Comparison of ENCODE assay signal across 8 cellular contexts in the genomic region with DNA sequence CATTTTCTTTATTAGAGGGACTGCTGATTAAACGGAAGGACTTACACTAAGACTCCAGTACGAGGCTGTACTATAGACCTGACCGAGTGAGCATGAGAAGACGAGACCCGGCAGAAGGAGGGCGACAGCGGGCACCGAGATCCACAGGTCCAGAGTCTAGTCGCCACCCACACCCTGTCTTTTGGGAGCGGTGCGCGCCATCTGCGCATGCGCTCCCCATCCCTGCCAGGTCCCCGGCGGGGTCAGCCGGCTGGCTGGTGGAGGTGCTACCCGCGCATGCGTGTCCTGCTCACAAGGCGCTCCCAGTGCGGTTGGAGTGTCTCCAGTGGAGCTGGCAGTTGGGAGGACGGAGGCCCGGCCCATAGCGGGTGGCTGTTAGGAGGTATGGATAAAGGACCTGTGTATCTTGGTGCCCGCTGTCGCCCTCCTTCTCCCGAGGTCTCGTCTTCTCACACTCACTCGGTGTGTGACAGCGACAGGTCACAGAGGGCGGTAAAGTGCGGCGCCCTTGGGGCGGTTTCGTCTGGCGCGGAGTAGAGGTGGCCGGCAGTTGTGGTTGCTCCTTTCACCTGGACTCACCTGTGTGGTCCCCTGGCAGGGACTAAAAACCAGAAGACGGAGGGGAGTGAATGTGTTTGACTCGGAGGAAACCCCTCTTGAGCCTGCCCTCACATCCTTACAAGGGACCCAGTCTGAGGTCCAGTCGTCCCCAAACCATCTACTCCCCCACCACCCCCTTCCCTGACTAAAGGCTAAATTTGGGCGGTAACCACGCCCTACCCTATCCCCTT. TPM values are rescaled to one million over a fixed set of nuclear protein-coding genes. Genes with fewer than 3 reads are reported as not detected.
DNase-seq lines count a peak whose midpoint lies in the region; ATAC-seq, FAIRE-seq and TF ChIP-seq lines count a peak whose summit lies in the region.

No MANE protein-coding gene starts in this region.

- H3K9me3 ChIP-seq in kidney (ENCODE audit: control insufficient read depth in 1 of 2, low read length in 2 of 2) = no peaks in the 10 kb centered on the region

- peak; percentile 58 for DNase-seq in NCI-H2171 (lab: John Stamatoyannopoulos, UW)
- DNase-seq in central memory CD4-positive, alpha-beta T cell = peak; percentile 64
- DNase-seq in kidney = peak; percentile 90
- peak; percentile 85 for DNase-seq in stimulated activated CD4-positive, alpha-beta T cell treated with anti-CD3 and anti-CD28 coated beads, Interleukin-15, amount 100 ng/mL, for 24 hours

- intact Hi-C loops in kidney (cut with DNase I) = loop anchor here (10.0 kb wide), 1 partner anchor 117 kb away; no protein-coding TSS in a partner anchor

- peak overlapping the region in 1 of 2 donors; percentile 22 for H3K9ac ChIP-seq in kidney (ENCODE audit: low read length in 2 of 2)

- no peak overlapping the region for H3K27ac ChIP-seq in kidney (ENCODE audit: low read depth in 2 of 2, low read length in 2 of 2)

- ATAC-seq in HG03045 (IDR thresholded peaks at IDR 0.05; ENCODE audit: unreplicated experiment) (peak; percentile 74), HG03457 (IDR thresholded peaks at IDR 0.05; ENCODE audit: unreplicated experiment) (no peak)
- ATAC-seq in activated CD4-positive, CD25-positive, alpha-beta regulatory T cell treated with anti-CD3 and anti-CD28 coated beads, Interleukin-2, amount 50 U/mL, for 24 hours = peak; percentile 74 to 81

- peak; percentile 52 for TF ChIP-seq POLR2A in GM15510 (IDR thresholded peaks at IDR 0.05; ENCODE audit: borderline replicate concordance, extremely low read depth, insufficient read length)

- H3K36me3 ChIP-seq in kidney (ENCODE audit: control insufficient read depth in 1 of 2, insufficient read depth in 2 of 2, low read length in 2 of 2) = no peaks in the 10 kb centered on the region

- no peak for TF ChIP-seq CTCF in kidney (IDR thresholded peaks at IDR 0.05; ENCODE audit: borderline replicate concordance, extremely low read depth, insufficient read depth)

- peak overlapping the region; percentile 56 to 72 for H3K4me3 ChIP-seq in kidney (ENCODE audit: low read length in 2 of 2)

- no peak for FAIRE-seq in kidney (lab: Jason Lieb, UNC)

- peaks cover 0 to 4% of the 10 kb centered on the region in 2 donors for H3K4me1 ChIP-seq in kidney (ENCODE audit: control insufficient read depth in 1 of 2, insufficient read depth in 1 of 2, low read depth in 1 of 2, low read length in 2 of 2)

RNA-seq across cellular contexts. Expression of gene HSD17B10, which starts 7.6 kb away (rescaled TPM):
- 95.2 TPM for total RNA-seq in kidney
- polyA plus RNA-seq in kidney (ENCODE audit: insufficient read depth, low read depth, low replicate concordance) = 255 TPM

RNA-seq across cellular contexts. Expression of gene RIBC1, which starts 19.1 kb away (rescaled TPM):
- 2.5 TPM for total RNA-seq in kidney
- 6.4 TPM for polyA plus RNA-seq in kidney (ENCODE audit: insufficient read depth, low read depth, low replicate concordance)

RNA-seq across cellular contexts. Expression of gene SMC1A, which starts 19.3 kb away (rescaled TPM):
- total RNA-seq in kidney = 59.0 TPM
- 6.2 TPM for polyA plus RNA-seq in kidney (ENCODE audit: insufficient read depth, low read depth, low replicate concordance)
